In the genomic region with DNA sequence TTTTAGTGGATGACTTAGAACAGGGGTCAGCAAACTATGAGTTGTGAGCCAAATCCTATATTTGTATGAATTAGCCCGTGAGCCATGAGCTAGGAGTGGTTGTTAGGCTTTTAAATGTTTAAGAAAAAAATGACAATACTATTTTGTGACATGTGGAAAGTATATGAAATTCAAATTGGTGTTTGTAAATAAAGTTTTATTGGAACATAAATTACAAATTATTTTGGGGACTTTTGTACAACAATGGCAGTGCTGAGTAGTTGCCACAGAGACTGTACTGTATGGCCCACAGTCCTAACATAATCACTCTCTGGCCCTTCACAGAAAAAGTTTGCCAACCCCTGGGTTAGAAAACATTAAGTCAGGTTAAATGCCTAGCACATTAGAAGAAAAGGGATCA, we compare ENCODE assay signal across 9 cellular contexts.
"Had no signal": no experiment of that assay in that cellular context is flagged by ENCODE, and none has a peak within 500 bp of the region (broad histone marks: within the 10 kb centered on the region; RNA-seq: fewer than 3 reads in every experiment).

No MANE protein-coding gene starts in this region.

- H3K9ac ChIP-seq: KMS-11 had no signal

- H3K9me3 Mint-ChIP-seq: GM23338, H9 had no signal

- DNase-seq: H9, HCEC 1CT, IMR-90, KBM-7 had no signal

- H3K27ac ChIP-seq: KMS-11 had no signal

- ATAC-seq: GM23338 had no signal

- H3K4me3 Mint-ChIP-seq: GM23338, H9 had no signal

- H2AFZ ChIP-seq: GM23338 had no signal

- FAIRE-seq: H1, H54, HTR-8/SVneo had no signal

- H3K27ac Mint-ChIP-seq: GM23338 had no signal

- H3K4me2 ChIP-seq: GM23338, KMS-11 had no signal

- H3K4me3 ChIP-seq: GM23338 had no signal
